In the genomic region with DNA sequence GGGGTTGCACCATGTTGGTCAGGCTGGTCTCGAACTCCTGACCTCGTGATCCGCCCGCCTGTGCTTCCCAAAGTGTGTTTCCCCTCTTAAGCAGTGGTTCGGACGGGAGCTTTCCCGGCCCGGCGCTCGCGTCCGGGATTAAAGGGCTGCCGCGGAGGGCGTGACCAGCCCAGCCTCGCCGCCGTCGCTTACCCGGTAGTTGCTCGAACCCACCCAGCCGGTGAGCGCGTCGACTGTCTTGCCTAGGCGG, we compare ENCODE assay signal across 8 cellular contexts. TPM values are rescaled to one million over a fixed set of nuclear protein-coding genes. Genes with fewer than 3 reads are reported as not detected.
DNase-seq lines count a peak whose midpoint lies in the region; ATAC-seq and TF ChIP-seq lines count a peak whose summit lies in the region.

No MANE protein-coding gene starts in this region.

- no peaks in the 10 kb centered on the region for H3K9me3 Mint-ChIP-seq in activated CD8-positive, alpha-beta T cell treated with anti-CD3 and anti-CD28 coated beads for 36 hours
- no peaks in the 10 kb centered on the region for H3K9me3 Mint-ChIP-seq in osteocyte (ENCODE audit: unreplicated experiment)

- intact Hi-C loops in activated CD8-positive, alpha-beta T cell treated with anti-CD3 and anti-CD28 coated beads for 36 hours (cut with micrococcal nuclease) = loop anchor here (5.0 kb wide), 2 partner anchors 60 to 80 kb away; no protein-coding TSS in a partner anchor

- peak overlapping the region; percentile 86 for H3K27ac Mint-ChIP-seq in activated CD8-positive, alpha-beta T cell treated with anti-CD3 and anti-CD28 coated beads for 36 hours
- peak overlapping the region; percentile 82 for H3K27ac Mint-ChIP-seq in osteocyte (ENCODE audit: unreplicated experiment)

- CTCF ChIA-PET in activated CD8-positive, alpha-beta T cell treated with anti-CD3 and anti-CD28 coated beads for 36 hours (lab: Charles Lee) = interaction anchor here (1.0 kb wide), 2 partner anchors 20 to 75 kb away, joined by 3 read pairs; no protein-coding TSS in a partner anchor

- no peak for TF ChIP-seq CTCF in activated CD8-positive, alpha-beta T cell treated with anti-CD3 and anti-CD28 coated beads for 36 hours (IDR thresholded peaks at IDR 0.05)
- TF ChIP-seq CTCF in foreskin fibroblast (IDR thresholded peaks at IDR 0.05; ENCODE audit: low read depth, low read length) (no peak), osteocyte (IDR thresholded peaks at IDR 0.05) (no peak), GM13976 (IDR thresholded peaks at IDR 0.05; ENCODE audit: borderline replicate concordance, control extremely low read depth, extremely low read depth, insufficient read depth, missing control alignments) (no peak)

- no peaks in the 10 kb centered on the region for H3K27me3 Mint-ChIP-seq in activated CD8-positive, alpha-beta T cell treated with anti-CD3 and anti-CD28 coated beads for 36 hours
- H3K27me3 Mint-ChIP-seq in osteocyte (ENCODE audit: unreplicated experiment) = no peaks in the 10 kb centered on the region

- POLR2A ChIA-PET in activated CD8-positive, alpha-beta T cell treated with anti-CD3 and anti-CD28 coated beads for 36 hours (lab: Charles Lee) = interaction anchor here (0.6 to 1.6 kb wide), 3 partner anchors 16 to 80 kb away, joined by 3 read pairs; partner anchors contain the start of gene PDCD6IP

- peak; percentile 56 for ATAC-seq in GM21381 (IDR thresholded peaks at IDR 0.05; ENCODE audit: unreplicated experiment)
- ATAC-seq in activated CD8-positive, alpha-beta T cell treated with anti-CD3 and anti-CD28 coated beads for 36 hours = peak; percentile 71

- peaks cover 11% of the 10 kb centered on the region for H3K4me1 Mint-ChIP-seq in activated CD8-positive, alpha-beta T cell treated with anti-CD3 and anti-CD28 coated beads for 36 hours (ENCODE audit: low read depth)
- H3K4me1 Mint-ChIP-seq in osteocyte (ENCODE audit: unreplicated experiment) = peaks cover 15% of the 10 kb centered on the region

- H3K36me3 Mint-ChIP-seq in activated CD8-positive, alpha-beta T cell treated with anti-CD3 and anti-CD28 coated beads for 36 hours (ENCODE audit: low read depth) = no peaks in the 10 kb centered on the region
- no peaks in the 10 kb centered on the region for H3K36me3 Mint-ChIP-seq in osteocyte (ENCODE audit: unreplicated experiment)

- DNase-seq in COLO829 (ENCODE audit: low spot score) = peak; percentile 42
- peak; percentile 26 for DNase-seq in HS-5 (ENCODE audit: low read depth)
- peak; percentile 74 for DNase-seq in activated CD8-positive, alpha-beta T cell treated with anti-CD3 and anti-CD28 coated beads for 36 hours
- DNase-seq in foreskin fibroblast = peak; percentile 51 to 83
- DNase-seq in osteocyte (ENCODE audit: extremely low spot score, unreplicated experiment) = peak; percentile 87
- no peak for DNase-seq in GM13976 (ENCODE audit: low spot score)
- no peak for DNase-seq in kidney tubule cell (ENCODE audit: low spot score)

- in situ Hi-C loops in GM13976 (cut with MboI; ENCODE audit: low sequenced_read_pairs, unreplicated experiment) = no loop called here

- H3K4me3 ChIP-seq in foreskin fibroblast (ENCODE audit: low read depth in 1 of 2, low read length in 2 of 2) = peak overlapping the region; percentile 80

- peak overlapping the region; percentile 90 for H3K4me3 Mint-ChIP-seq in activated CD8-positive, alpha-beta T cell treated with anti-CD3 and anti-CD28 coated beads for 36 hours
- H3K4me3 Mint-ChIP-seq in osteocyte (ENCODE audit: unreplicated experiment) = peak overlapping the region; percentile 90

RNA-seq across cellular contexts. Expression of gene CLASP2, which starts 0.5 kb away (rescaled TPM):
- total RNA-seq in activated CD8-positive, alpha-beta T cell treated with anti-CD3 and anti-CD28 coated beads for 36 hours = 10 to 100 TPM; 38.4 to 46.4 TPM
- total RNA-seq in osteocyte = 42.6 and 51.2 TPM in 2 replicates

Comparison
In these comparisons a context has a peak if more than half of its experiments do, and no peak if none do; other contexts are left out.
1. DNase-seq: peak in COLO829 (single experiment), HS-5 (single experiment), activated CD8-positive, alpha-beta T cell treated with anti-CD3 and anti-CD28 coated beads for 36 hours (single experiment), foreskin fibroblast (2 of 2) and osteocyte (single experiment); none in GM13976 (single experiment) and kidney tubule cell (single experiment).